18 cellular contexts compared by ENCODE assay signal in genomic region chr3:14913926-14914776, GRCh38. TPM values are rescaled to one million over a fixed set of nuclear protein-coding genes. Genes with fewer than 3 reads are reported as not detected.
DNase-seq lines count a peak whose midpoint lies in the region; ATAC-seq and TF ChIP-seq lines count a peak whose summit lies in the region.
"Had no signal": no experiment of that assay in that cellular context is flagged by ENCODE, and none has a peak within 500 bp of the region (broad histone marks: within the 10 kb centered on the region; RNA-seq: fewer than 3 reads in every experiment).

No MANE protein-coding gene starts in this region.

- WGBS in right lobe of liver (ENCODE audit: insufficient coverage, low coverage, low lambda C conversion rate, missing lambda C conversion rate): 87% methylated on average over 4 of the region's 14 CpGs

- POLR2A ChIA-PET in activated CD4-positive, alpha-beta T cell treated with anti-CD3 and anti-CD28 coated beads for 36 hours (lab: Charles Lee): no interaction called here
- POLR2A ChIA-PET in MCF 10A (lab: Yijun Ruan, JAX): no interaction called here

- peak; percentile 26 for DNase-seq in activated CD8-positive, alpha-beta memory T cell treated with anti-CD3 and anti-CD28 coated beads for 24 hours
- DNase-seq in activated CD8-positive, alpha-beta memory T cell treated with anti-CD3 and anti-CD28 coated beads, Interleukin-2, amount 50 U/mL, for 48 hours: no peak
- DNase-seq in WERI-Rb-1 (no peak), right lobe of liver (no peak), ureter (ENCODE audit: low spot score) (peak; percentile 24), breast epithelium (ENCODE audit: low spot score in 2 of 2) (no peak), MCF 10A (ENCODE audit: unreplicated experiment) (no peak)
- no peak for DNase-seq in activated CD4-positive, alpha-beta T cell treated with anti-CD3 and anti-CD28 coated beads for 36 hours
- DNase-seq: activated CD4-positive, alpha-beta memory T cell treated with anti-CD3 and anti-CD28 coated beads for 36 hours; activated naive CD8-positive, alpha-beta T cell treated with anti-CD3 and anti-CD28 coated beads, Interleukin-2, amount 10 ng/mL, durations not matched to agents 7 days and 5 days; activated T-cell treated with anti-CD3 and anti-CD28 coated beads, Interleukin-2, amount 50 U/mL, for 48 hours; CD4-positive, CD25-positive, alpha-beta regulatory T cell; immature natural killer cell; naive thymus-derived CD8-positive, alpha-beta T cell; NCI-H187 treated with DMSO at 0.1 percent for 48 hours; stimulated activated naive B cell treated with anti-CD40 and anti-IgM and Interleukin-4, amounts not matched to agents 10 μg/mL and 1 μg/mL and 100 μg/mL, for 72 hours; upper lobe of left lung had no signal

- no peaks in the 10 kb centered on the region for H3K9me3 Mint-ChIP-seq in activated CD4-positive, alpha-beta T cell treated with anti-CD3 and anti-CD28 coated beads for 36 hours (ENCODE audit: low read depth)
- no peaks in the 10 kb centered on the region for H3K9me3 Mint-ChIP-seq in MCF 10A (ENCODE audit: unreplicated experiment)
- H3K9me3 Mint-ChIP-seq: activated CD4-positive, alpha-beta memory T cell treated with anti-CD3 and anti-CD28 coated beads for 36 hours; activated naive CD8-positive, alpha-beta T cell treated with anti-CD3 and anti-CD28 coated beads, Interleukin-2, amount 10 ng/mL, durations not matched to agents 7 days and 5 days; immature natural killer cell; naive thymus-derived CD8-positive, alpha-beta T cell; stimulated activated naive B cell treated with anti-CD40 and anti-IgM and Interleukin-4, amounts not matched to agents 10 μg/mL and 1 μg/mL and 100 μg/mL, for 72 hours had no signal

- TF ChIP-seq CTCF in WERI-Rb-1 (IDR thresholded peaks at IDR 0.05; ENCODE audit: low read depth, low read length) (peak; percentile 39; the same call in 1 of the 2 replicates), right lobe of liver (IDR thresholded peaks at IDR 0.05) (no peak), breast epithelium (IDR thresholded peaks at IDR 0.05) (no peak), MCF 10A (IDR thresholded peaks at IDR 0.05; ENCODE audit: unreplicated experiment) (no peak)

- H3K36me3 ChIP-seq in WERI-Rb-1 (no peaks in the 10 kb centered on the region), right lobe of liver (no peaks in the 10 kb centered on the region), breast epithelium (no peaks in the 10 kb centered on the region)

- no peak overlapping the region for H3K4me3 Mint-ChIP-seq in activated CD4-positive, alpha-beta T cell treated with anti-CD3 and anti-CD28 coated beads for 36 hours
- no peak overlapping the region for H3K4me3 Mint-ChIP-seq in MCF 10A (ENCODE audit: unreplicated experiment)
- H3K4me3 Mint-ChIP-seq: activated CD4-positive, alpha-beta memory T cell treated with anti-CD3 and anti-CD28 coated beads for 36 hours; activated naive CD8-positive, alpha-beta T cell treated with anti-CD3 and anti-CD28 coated beads, Interleukin-2, amount 10 ng/mL, durations not matched to agents 7 days and 5 days; CD4-positive, CD25-positive, alpha-beta regulatory T cell; immature natural killer cell; naive thymus-derived CD8-positive, alpha-beta T cell; stimulated activated naive B cell treated with anti-CD40 and anti-IgM and Interleukin-4, amounts not matched to agents 10 μg/mL and 1 μg/mL and 100 μg/mL, for 72 hours had no signal

- intact Hi-C loops in right lobe of liver (cut with DNase I) (loop anchor here (10.0 kb wide), 3 partner anchors 49 to 239 kb away; partner anchors contain the start of gene C3orf20 (in 1 of the 2)), breast epithelium (cut with DNase I; ENCODE audit: low total_unique reads) (no loop called here), MCF 10A (cut with micrococcal nuclease) (no loop called here)
- intact Hi-C loops in activated CD4-positive, alpha-beta T cell treated with anti-CD3 and anti-CD28 coated beads for 36 hours (cut with DNase I, micrococcal nuclease): no loop called here

- peaks cover 4% of the 10 kb centered on the region for H3K27me3 Mint-ChIP-seq in activated CD4-positive, alpha-beta T cell treated with anti-CD3 and anti-CD28 coated beads for 36 hours
- peaks cover 66% of the 10 kb centered on the region for H3K27me3 Mint-ChIP-seq in MCF 10A (ENCODE audit: insufficient read depth, unreplicated experiment)

- BruUV-seq in MCF 10A (replicated peaks; lab: Mats Ljungman, UMichigan): no TSS peak

- peaks cover 43% of the 10 kb centered on the region for H3K27me3 ChIP-seq in WERI-Rb-1 (ENCODE audit: insufficient read depth, low read depth, severe bottlenecking)
- H3K27me3 ChIP-seq in right lobe of liver: no peaks in the 10 kb centered on the region
- no peaks in the 10 kb centered on the region for H3K27me3 ChIP-seq in breast epithelium
- H3K27me3 ChIP-seq: upper lobe of left lung had no signal

- no peaks in the 10 kb centered on the region for H3K4me1 Mint-ChIP-seq in activated CD4-positive, alpha-beta T cell treated with anti-CD3 and anti-CD28 coated beads for 36 hours
- no peaks in the 10 kb centered on the region for H3K4me1 Mint-ChIP-seq in MCF 10A (ENCODE audit: insufficient read depth, unreplicated experiment)
- H3K4me1 Mint-ChIP-seq: activated naive CD8-positive, alpha-beta T cell treated with anti-CD3 and anti-CD28 coated beads, Interleukin-2, amount 10 ng/mL, durations not matched to agents 7 days and 5 days; CD4-positive, CD25-positive, alpha-beta regulatory T cell; immature natural killer cell; stimulated activated naive B cell treated with anti-CD40 and anti-IgM and Interleukin-4, amounts not matched to agents 10 μg/mL and 1 μg/mL and 100 μg/mL, for 72 hours had no signal

- H3K27ac ChIP-seq in WERI-Rb-1 (no peak overlapping the region), right lobe of liver (peak overlapping the region in 1 of 3 donors; percentile 20), breast epithelium (no peak overlapping the region)
- H3K27ac ChIP-seq: upper lobe of left lung had no signal

- no peaks in the 10 kb centered on the region for H3K36me3 Mint-ChIP-seq in activated CD4-positive, alpha-beta T cell treated with anti-CD3 and anti-CD28 coated beads for 36 hours (ENCODE audit: low read depth)
- no peaks in the 10 kb centered on the region for H3K36me3 Mint-ChIP-seq in MCF 10A (ENCODE audit: insufficient read depth, unreplicated experiment)
- H3K36me3 Mint-ChIP-seq: activated CD4-positive, alpha-beta memory T cell treated with anti-CD3 and anti-CD28 coated beads for 36 hours; activated naive CD8-positive, alpha-beta T cell treated with anti-CD3 and anti-CD28 coated beads, Interleukin-2, amount 10 ng/mL, durations not matched to agents 7 days and 5 days; CD4-positive, CD25-positive, alpha-beta regulatory T cell; immature natural killer cell; naive thymus-derived CD8-positive, alpha-beta T cell; stimulated activated naive B cell treated with anti-CD40 and anti-IgM and Interleukin-4, amounts not matched to agents 10 μg/mL and 1 μg/mL and 100 μg/mL, for 72 hours had no signal

- CTCF ChIA-PET in activated CD4-positive, alpha-beta T cell treated with anti-CD3 and anti-CD28 coated beads for 36 hours (lab: Charles Lee): no interaction called here
- CTCF ChIA-PET in MCF 10A (lab: Yijun Ruan, JAX): interaction anchor here (0.6 to 9.4 kb wide), 4 partner anchors 12 to 653 kb away, joined by 3 to 94 read pairs (median 8); partner anchors contain the start of gene C3orf20

- peak; percentile 52 to 72 (median 63) for ATAC-seq in right lobe of liver
- ATAC-seq in activated CD4-positive, alpha-beta T cell treated with anti-CD3 and anti-CD28 coated beads for 36 hours: no peak
- ATAC-seq: naive thymus-derived CD8-positive, alpha-beta T cell; stimulated activated naive B cell treated with anti-CD40 and anti-IgM and Interleukin-4, amounts not matched to agents 10 μg/mL and 1 μg/mL and 100 μg/mL, for 72 hours had no signal

- H3K9me3 ChIP-seq in WERI-Rb-1 (ENCODE audit: severe bottlenecking): no peaks in the 10 kb centered on the region
- no peaks in the 10 kb centered on the region for H3K9me3 ChIP-seq in right lobe of liver
- no peaks in the 10 kb centered on the region for H3K9me3 ChIP-seq in breast epithelium
- H3K9me3 ChIP-seq: upper lobe of left lung had no signal

- H3K4me3 ChIP-seq in WERI-Rb-1 (ENCODE audit: low read depth, low read length): no peak overlapping the region
- no peak overlapping the region for H3K4me3 ChIP-seq in right lobe of liver
- H3K4me3 ChIP-seq in breast epithelium: no peak overlapping the region
- H3K4me3 ChIP-seq: lung, upper lobe of left lung had no signal

- H3K4me1 ChIP-seq in right lobe of liver: peaks cover 0 to 13% (median 6%) of the 10 kb centered on the region in 4 donors
- H3K4me1 ChIP-seq in breast epithelium: no peaks in the 10 kb centered on the region

- TF ChIP-seq POLR2A in right lobe of liver (IDR thresholded peaks at IDR 0.05) (no peak), breast epithelium (IDR thresholded peaks at IDR 0.05) (no peak)

- H3K27ac Mint-ChIP-seq in activated CD4-positive, alpha-beta T cell treated with anti-CD3 and anti-CD28 coated beads for 36 hours: no peak overlapping the region
- no peak overlapping the region for H3K27ac Mint-ChIP-seq in MCF 10A (ENCODE audit: low read depth, unreplicated experiment)
- H3K27ac Mint-ChIP-seq: activated CD4-positive, alpha-beta memory T cell treated with anti-CD3 and anti-CD28 coated beads for 36 hours; activated naive CD8-positive, alpha-beta T cell treated with anti-CD3 and anti-CD28 coated beads, Interleukin-2, amount 10 ng/mL, durations not matched to agents 7 days and 5 days; CD4-positive, CD25-positive, alpha-beta regulatory T cell; immature natural killer cell; stimulated activated naive B cell treated with anti-CD40 and anti-IgM and Interleukin-4, amounts not matched to agents 10 μg/mL and 1 μg/mL and 100 μg/mL, for 72 hours had no signal

RNA-seq across cellular contexts. Expression of gene NR2C2, which starts 33.2 kb away (rescaled TPM):
- 10 to 100 TPM; 10.8 to 18.6 (median 12.2) TPM for total RNA-seq in right lobe of liver
- total RNA-seq in ureter: 59.8 TPM
- 10 to 100 TPM; 46.8 to 52.8 TPM for total RNA-seq in activated CD4-positive, alpha-beta T cell treated with anti-CD3 and anti-CD28 coated beads for 36 hours
- total RNA-seq in breast epithelium: 10 to 100 TPM; 41.9 to 71.0 (median 52.8) TPM
- total RNA-seq in MCF 10A (2022): 42.4 and 45.2 TPM in 2 replicates

Comparison
In these comparisons a context has a peak if more than half of its experiments do, and no peak if none do; other contexts are left out.
1. DNase-seq: peak in activated CD8-positive, alpha-beta memory T cell treated with anti-CD3 and anti-CD28 coated beads for 24 hours (single experiment) and ureter (single experiment); none in activated CD8-positive, alpha-beta memory T cell treated with anti-CD3 and anti-CD28 coated beads, Interleukin-2, amount 50 U/mL, for 48 hours (single experiment), WERI-Rb-1 (single experiment), right lobe of liver (0 of 3), activated CD4-positive, alpha-beta T cell treated with anti-CD3 and anti-CD28 coated beads for 36 hours (single experiment), breast epithelium (0 of 2) and MCF 10A (single experiment).
2. intact Hi-C loops: an anchor here in right lobe of liver (10.0 kb wide); none called in activated CD4-positive, alpha-beta T cell treated with anti-CD3 and anti-CD28 coated beads for 36 hours, breast epithelium and MCF 10A.